In the genomic region with DNA sequence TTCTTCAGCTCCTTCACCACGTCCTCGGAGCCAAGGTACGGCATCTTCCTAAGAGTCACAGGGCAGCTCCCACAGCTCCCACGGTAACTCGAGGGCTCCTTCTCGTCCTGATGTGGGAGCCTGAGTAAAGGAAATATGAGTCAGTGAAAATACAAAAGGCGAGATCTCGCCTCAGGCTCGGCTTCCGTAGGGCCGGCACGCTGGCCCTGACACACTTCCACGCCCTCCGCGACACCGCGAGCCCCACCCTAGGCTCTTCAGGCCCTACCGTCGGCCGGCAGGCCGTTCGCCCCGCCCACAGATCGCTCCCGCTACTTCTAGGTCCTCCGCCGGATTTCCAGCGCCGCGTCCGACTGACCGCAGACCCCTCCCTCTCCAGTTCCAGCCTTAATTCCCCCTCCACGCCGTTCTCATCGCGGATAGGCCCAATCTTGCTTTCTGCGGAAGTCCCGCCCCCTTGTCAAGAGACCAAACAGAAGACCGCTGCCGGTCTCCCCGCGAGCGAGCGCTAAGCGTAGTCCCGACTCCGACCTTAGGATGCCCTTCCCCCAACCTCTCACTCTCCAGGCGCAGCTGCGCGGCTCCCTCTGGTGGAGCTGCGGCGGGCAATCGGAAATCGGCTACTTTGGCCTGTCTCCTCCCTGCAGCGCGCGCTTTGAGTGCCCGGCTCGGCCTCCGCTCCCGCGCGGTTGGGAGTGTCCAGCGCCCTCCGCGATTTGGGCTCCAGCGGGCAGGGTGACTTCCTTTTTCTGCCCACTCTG, we compare ENCODE assay signal across 1 cellular context.
A peak's percentile ranks its signal among the peaks of the same experiment; 100 is the strongest.
TF ChIP-seq lines count a peak whose summit lies in the region.

A gene (minus strand): TSS at position 126 of the 761 bp plus-strand sequence. CDS start 82 bp downstream, at position 44.
A gene (plus strand): TSS at position 653 of the 761 bp plus-strand sequence. CDS start 261 bp downstream, outside the sequence.

TF ChIP-seq in GM12878, 131 proteins besides CTCF, POLR2A, EP300 and RAD21 (continued from another document and continues in another):
- TF ChIP-seq SRF (IDR thresholded peaks at IDR 0.05; ENCODE audit: low read depth in 2 of 2, low read length in 2 of 2): peak; percentile 87 to 99
- peak; percentile 35; the same call in 1 of the 2 replicates for TF ChIP-seq ESRRA (IDR thresholded peaks at IDR 0.05; ENCODE audit: low read length)
- peak; percentile 93 for TF ChIP-seq TCF3 (IDR thresholded peaks at IDR 0.05; ENCODE audit: borderline replicate concordance, insufficient read depth, low read depth, low read length)
- 0 out of 4 replicates have a peak, but pooled peaks of 1 of the 2 experiments have one; percentile 12 for TF ChIP-seq CEBPB (IDR thresholded peaks at IDR 0.05; ENCODE audit: borderline replicate concordance in 1 of 2, low read depth in 2 of 2, low read length in 2 of 2)
- peak; percentile 87 for TF ChIP-seq GABPA (IDR thresholded peaks at IDR 0.05; ENCODE audit: low read depth)
- peak; percentile 100 for TF ChIP-seq RB1 (IDR thresholded peaks at IDR 0.05; ENCODE audit: borderline replicate concordance)
- TF ChIP-seq, protein P1, sequence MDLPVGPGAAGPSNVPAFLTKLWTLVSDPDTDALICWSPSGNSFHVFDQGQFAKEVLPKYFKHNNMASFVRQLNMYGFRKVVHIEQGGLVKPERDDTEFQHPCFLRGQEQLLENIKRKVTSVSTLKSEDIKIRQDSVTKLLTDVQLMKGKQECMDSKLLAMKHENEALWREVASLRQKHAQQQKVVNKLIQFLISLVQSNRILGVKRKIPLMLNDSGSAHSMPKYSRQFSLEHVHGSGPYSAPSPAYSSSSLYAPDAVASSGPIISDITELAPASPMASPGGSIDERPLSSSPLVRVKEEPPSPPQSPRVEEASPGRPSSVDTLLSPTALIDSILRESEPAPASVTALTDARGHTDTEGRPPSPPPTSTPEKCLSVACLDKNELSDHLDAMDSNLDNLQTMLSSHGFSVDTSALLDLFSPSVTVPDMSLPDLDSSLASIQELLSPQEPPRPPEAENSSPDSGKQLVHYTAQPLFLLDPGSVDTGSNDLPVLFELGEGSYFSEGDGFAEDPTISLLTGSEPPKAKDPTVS (IDR thresholded peaks at IDR 0.05; ENCODE audit: low read depth, low read length): peak; percentile 93
- no peak for TF ChIP-seq YBX1 (IDR thresholded peaks at IDR 0.05)
- TF ChIP-seq CBFB (IDR thresholded peaks at IDR 0.05; ENCODE audit: low read depth): peak; percentile 93
- TF ChIP-seq, protein P2, sequence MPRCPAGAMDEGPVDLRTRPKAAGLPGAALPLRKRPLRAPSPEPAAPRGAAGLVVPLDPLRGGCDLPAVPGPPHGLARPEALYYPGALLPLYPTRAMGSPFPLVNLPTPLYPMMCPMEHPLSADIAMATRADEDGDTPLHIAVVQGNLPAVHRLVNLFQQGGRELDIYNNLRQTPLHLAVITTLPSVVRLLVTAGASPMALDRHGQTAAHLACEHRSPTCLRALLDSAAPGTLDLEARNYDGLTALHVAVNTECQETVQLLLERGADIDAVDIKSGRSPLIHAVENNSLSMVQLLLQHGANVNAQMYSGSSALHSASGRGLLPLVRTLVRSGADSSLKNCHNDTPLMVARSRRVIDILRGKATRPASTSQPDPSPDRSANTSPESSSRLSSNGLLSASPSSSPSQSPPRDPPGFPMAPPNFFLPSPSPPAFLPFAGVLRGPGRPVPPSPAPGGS (IDR thresholded peaks at IDR 0.05; ENCODE audit: borderline replicate concordance, insufficient read depth, low read depth, low read length, poor library complexity, severe bottlenecking): no peak
- TF ChIP-seq, protein P3, sequence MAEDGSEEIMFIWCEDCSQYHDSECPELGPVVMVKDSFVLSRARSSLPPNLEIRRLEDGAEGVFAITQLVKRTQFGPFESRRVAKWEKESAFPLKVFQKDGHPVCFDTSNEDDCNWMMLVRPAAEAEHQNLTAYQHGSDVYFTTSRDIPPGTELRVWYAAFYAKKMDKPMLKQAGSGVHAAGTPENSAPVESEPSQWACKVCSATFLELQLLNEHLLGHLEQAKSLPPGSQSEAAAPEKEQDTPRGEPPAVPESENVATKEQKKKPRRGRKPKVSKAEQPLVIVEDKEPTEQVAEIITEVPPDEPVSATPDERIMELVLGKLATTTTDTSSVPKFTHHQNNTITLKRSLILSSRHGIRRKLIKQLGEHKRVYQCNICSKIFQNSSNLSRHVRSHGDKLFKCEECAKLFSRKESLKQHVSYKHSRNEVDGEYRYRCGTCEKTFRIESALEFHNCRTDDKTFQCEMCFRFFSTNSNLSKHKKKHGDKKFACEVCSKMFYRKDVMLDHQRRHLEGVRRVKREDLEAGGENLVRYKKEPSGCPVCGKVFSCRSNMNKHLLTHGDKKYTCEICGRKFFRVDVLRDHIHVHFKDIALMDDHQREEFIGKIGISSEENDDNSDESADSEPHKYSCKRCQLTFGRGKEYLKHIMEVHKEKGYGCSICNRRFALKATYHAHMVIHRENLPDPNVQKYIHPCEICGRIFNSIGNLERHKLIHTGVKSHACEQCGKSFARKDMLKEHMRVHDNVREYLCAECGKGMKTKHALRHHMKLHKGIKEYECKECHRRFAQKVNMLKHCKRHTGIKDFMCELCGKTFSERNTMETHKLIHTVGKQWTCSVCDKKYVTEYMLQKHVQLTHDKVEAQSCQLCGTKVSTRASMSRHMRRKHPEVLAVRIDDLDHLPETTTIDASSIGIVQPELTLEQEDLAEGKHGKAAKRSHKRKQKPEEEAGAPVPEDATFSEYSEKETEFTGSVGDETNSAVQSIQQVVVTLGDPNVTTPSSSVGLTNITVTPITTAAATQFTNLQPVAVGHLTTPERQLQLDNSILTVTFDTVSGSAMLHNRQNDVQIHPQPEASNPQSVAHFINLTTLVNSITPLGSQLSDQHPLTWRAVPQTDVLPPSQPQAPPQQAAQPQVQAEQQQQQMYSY (CRISPR knock-in tag; IDR thresholded peaks at IDR 0.05): no peak
- TF ChIP-seq WRNIP1 (IDR thresholded peaks at IDR 0.05; ENCODE audit: borderline replicate concordance, low read depth, low read length): no peak
- no peak for TF ChIP-seq ZZZ3 (IDR thresholded peaks at IDR 0.05; ENCODE audit: control insufficient read depth, insufficient read length, low read depth)
- 0 out of 2 replicates have a peak, but pooled peaks have one; percentile 38 for TF ChIP-seq TAF1 (IDR thresholded peaks at IDR 0.05; ENCODE audit: borderline replicate concordance, low read depth, low read length)
- TF ChIP-seq KDM1A (IDR thresholded peaks at IDR 0.05; ENCODE audit: borderline replicate concordance): no peak
- no peak for TF ChIP-seq CBX3 (IDR thresholded peaks at IDR 0.05; ENCODE audit: borderline replicate concordance, low read depth)
- no peak; the same call in 1 of the 2 replicates for TF ChIP-seq CREM (IDR thresholded peaks at IDR 0.05; ENCODE audit: low read depth)
- peak; percentile 84 for TF ChIP-seq TARDBP (IDR thresholded peaks at IDR 0.05; ENCODE audit: borderline replicate concordance)
- TF ChIP-seq CHD4 (IDR thresholded peaks at IDR 0.05): no peak
- 0 out of 2 replicates have a peak, but pooled peaks have one; percentile 14 for TF ChIP-seq PAX5 (IDR thresholded peaks at IDR 0.05; ENCODE audit: borderline replicate concordance, low read depth, low read length)
- peak; percentile 53 for TF ChIP-seq MYC (IDR thresholded peaks at IDR 0.05; ENCODE audit: insufficient read depth, insufficient read length, insufficient replicate concordance, low read length, severe bottlenecking)
- TF ChIP-seq EZH2 (IDR thresholded peaks at IDR 0.05; ENCODE audit: borderline replicate concordance, control insufficient read depth, low read depth, low read length): no peak
- TF ChIP-seq TCF7 (IDR thresholded peaks at IDR 0.05; ENCODE audit: borderline replicate concordance): no peak
- 0 out of 2 replicates have a peak, but pooled peaks have one; percentile 1 for TF ChIP-seq JUND (IDR thresholded peaks at IDR 0.05; ENCODE audit: low read depth, low read length)
- TF ChIP-seq NR2C2 (IDR thresholded peaks at IDR 0.05; ENCODE audit: borderline replicate concordance, control insufficient read depth, insufficient read length, low read depth): peak; percentile 82
- TF ChIP-seq EGR1 (IDR thresholded peaks at IDR 0.05; ENCODE audit: borderline replicate concordance in 1 of 2, low read depth in 2 of 2, low read length in 2 of 2): peak in 1 of 2 experiments; percentile 63; a peak in 2 of 3 replicates
- TF ChIP-seq, protein P4, sequence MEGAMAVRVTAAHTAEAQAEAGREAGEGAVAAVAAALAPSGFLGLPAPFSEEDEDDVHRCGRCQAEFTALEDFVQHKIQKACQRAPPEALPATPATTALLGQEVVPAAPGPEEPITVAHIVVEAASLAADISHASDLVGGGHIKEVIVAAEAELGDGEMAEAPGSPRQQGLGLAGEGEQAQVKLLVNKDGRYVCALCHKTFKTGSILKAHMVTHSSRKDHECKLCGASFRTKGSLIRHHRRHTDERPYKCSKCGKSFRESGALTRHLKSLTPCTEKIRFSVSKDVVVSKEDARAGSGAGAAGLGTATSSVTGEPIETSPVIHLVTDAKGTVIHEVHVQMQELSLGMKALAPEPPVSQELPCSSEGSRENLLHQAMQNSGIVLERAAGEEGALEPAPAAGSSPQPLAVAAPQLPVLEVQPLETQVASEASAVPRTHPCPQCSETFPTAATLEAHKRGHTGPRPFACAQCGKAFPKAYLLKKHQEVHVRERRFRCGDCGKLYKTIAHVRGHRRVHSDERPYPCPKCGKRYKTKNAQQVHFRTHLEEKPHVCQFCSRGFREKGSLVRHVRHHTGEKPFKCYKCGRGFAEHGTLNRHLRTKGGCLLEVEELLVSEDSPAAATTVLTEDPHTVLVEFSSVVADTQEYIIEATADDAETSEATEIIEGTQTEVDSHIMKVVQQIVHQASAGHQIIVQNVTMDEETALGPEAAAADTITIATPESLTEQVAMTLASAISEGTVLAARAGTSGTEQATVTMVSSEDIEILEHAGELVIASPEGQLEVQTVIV (IDR thresholded peaks at IDR 0.05; ENCODE audit: borderline replicate concordance, partially characterized antibody): peak; percentile 81
- TF ChIP-seq, protein P5, sequence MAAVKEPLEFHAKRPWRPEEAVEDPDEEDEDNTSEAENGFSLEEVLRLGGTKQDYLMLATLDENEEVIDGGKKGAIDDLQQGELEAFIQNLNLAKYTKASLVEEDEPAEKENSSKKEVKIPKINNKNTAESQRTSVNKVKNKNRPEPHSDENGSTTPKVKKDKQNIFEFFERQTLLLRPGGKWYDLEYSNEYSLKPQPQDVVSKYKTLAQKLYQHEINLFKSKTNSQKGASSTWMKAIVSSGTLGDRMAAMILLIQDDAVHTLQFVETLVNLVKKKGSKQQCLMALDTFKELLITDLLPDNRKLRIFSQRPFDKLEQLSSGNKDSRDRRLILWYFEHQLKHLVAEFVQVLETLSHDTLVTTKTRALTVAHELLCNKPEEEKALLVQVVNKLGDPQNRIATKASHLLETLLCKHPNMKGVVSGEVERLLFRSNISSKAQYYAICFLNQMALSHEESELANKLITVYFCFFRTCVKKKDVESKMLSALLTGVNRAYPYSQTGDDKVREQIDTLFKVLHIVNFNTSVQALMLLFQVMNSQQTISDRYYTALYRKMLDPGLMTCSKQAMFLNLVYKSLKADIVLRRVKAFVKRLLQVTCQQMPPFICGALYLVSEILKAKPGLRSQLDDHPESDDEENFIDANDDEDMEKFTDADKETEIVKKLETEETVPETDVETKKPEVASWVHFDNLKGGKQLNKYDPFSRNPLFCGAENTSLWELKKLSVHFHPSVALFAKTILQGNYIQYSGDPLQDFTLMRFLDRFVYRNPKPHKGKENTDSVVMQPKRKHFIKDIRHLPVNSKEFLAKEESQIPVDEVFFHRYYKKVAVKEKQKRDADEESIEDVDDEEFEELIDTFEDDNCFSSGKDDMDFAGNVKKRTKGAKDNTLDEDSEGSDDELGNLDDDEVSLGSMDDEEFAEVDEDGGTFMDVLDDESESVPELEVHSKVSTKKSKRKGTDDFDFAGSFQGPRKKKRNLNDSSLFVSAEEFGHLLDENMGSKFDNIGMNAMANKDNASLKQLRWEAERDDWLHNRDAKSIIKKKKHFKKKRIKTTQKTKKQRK (IDR thresholded peaks at IDR 0.05; ENCODE audit: low read depth, low read length): 0 out of 2 replicates have a peak, but pooled peaks have one; percentile 24
- peak; percentile 99 for TF ChIP-seq HDGF (IDR thresholded peaks at IDR 0.05)
- no peak for TF ChIP-seq POLR2AphosphoS2 (IDR thresholded peaks at IDR 0.05; ENCODE audit: low read depth, low read length)
- TF ChIP-seq PML (IDR thresholded peaks at IDR 0.05; ENCODE audit: low read length): peak; percentile 94
- TF ChIP-seq, protein P6, sequence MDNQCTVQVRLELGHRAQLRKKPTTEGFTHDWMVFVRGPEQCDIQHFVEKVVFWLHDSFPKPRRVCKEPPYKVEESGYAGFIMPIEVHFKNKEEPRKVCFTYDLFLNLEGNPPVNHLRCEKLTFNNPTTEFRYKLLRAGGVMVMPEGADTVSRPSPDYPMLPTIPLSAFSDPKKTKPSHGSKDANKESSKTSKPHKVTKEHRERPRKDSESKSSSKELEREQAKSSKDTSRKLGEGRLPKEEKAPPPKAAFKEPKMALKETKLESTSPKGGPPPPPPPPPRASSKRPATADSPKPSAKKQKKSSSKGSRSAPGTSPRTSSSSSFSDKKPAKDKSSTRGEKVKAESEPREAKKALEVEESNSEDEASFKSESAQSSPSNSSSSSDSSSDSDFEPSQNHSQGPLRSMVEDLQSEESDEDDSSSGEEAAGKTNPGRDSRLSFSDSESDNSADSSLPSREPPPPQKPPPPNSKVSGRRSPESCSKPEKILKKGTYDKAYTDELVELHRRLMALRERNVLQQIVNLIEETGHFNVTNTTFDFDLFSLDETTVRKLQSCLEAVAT (IDR thresholded peaks at IDR 0.05): peak; percentile 100
- TF ChIP-seq NFXL1 (IDR thresholded peaks at IDR 0.05; ENCODE audit: borderline replicate concordance): no peak
- peak; percentile 93 for TF ChIP-seq IKZF1 (conservative IDR thresholded peaks at IDR 0.05)
- TF ChIP-seq YY1 (IDR thresholded peaks at IDR 0.05; ENCODE audit: low read depth, low read length): peak; percentile 94
- TF ChIP-seq GATAD2B (conservative IDR thresholded peaks at IDR 0.05; ENCODE audit: low read depth): no peak; the same call in 1 of the 2 replicates
- TF ChIP-seq, protein P7, sequence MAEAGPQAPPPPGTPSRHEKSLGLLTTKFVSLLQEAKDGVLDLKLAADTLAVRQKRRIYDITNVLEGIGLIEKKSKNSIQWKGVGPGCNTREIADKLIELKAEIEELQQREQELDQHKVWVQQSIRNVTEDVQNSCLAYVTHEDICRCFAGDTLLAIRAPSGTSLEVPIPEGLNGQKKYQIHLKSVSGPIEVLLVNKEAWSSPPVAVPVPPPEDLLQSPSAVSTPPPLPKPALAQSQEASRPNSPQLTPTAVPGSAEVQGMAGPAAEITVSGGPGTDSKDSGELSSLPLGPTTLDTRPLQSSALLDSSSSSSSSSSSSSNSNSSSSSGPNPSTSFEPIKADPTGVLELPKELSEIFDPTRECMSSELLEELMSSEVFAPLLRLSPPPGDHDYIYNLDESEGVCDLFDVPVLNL (IDR thresholded peaks at IDR 0.05; ENCODE audit: low read depth, low read length): peak; percentile 91
- peak; percentile 23; the same call in 1 of the 2 replicates for TF ChIP-seq SPI1 (IDR thresholded peaks at IDR 0.05; ENCODE audit: borderline replicate concordance, insufficient read depth, low read depth, low read length)
- TF ChIP-seq, protein P8, sequence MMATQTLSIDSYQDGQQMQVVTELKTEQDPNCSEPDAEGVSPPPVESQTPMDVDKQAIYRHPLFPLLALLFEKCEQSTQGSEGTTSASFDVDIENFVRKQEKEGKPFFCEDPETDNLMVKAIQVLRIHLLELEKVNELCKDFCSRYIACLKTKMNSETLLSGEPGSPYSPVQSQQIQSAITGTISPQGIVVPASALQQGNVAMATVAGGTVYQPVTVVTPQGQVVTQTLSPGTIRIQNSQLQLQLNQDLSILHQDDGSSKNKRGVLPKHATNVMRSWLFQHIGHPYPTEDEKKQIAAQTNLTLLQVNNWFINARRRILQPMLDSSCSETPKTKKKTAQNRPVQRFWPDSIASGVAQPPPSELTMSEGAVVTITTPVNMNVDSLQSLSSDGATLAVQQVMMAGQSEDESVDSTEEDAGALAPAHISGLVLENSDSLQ (IDR thresholded peaks at IDR 0.05): peak; percentile 87
